ENCODE assay signal across 12 cellular contexts in genomic region chr12:49893753-49894752, GRCh38. TPM values are rescaled to one million over a fixed set of nuclear protein-coding genes. Genes with fewer than 3 reads are reported as not detected.
DNase-seq lines count a peak whose midpoint lies in the region; ATAC-seq and TF ChIP-seq lines count a peak whose summit lies in the region.
"Had no signal": no experiment of that assay in that cellular context is flagged by ENCODE, and none has a peak within 500 bp of the region (broad histone marks: within the 10 kb centered on the region; RNA-seq: fewer than 3 reads in every experiment).

No MANE protein-coding gene starts in this region.

- H3K9ac ChIP-seq in trophoblast cell (ENCODE audit: low read length) = no peak overlapping the region

- H3K4me3 Mint-ChIP-seq in WTC11 = no peak overlapping the region

- DNase-seq in SIG-M5 treated with dmso at 0.1 percent for 504 hours (lab: John Stamatoyannopoulos, UW; ENCODE audit: unreplicated experiment) = peak; percentile 49
- DNase-seq in SIG-M5 (lab: John Stamatoyannopoulos, UW) = no peak
- no peak for DNase-seq in WTC11 (ENCODE audit: low spot score)
- DNase-seq in foreskin melanocyte = peak; percentile 46
- DNase-seq in suprapubic skin (ENCODE audit: low spot score in 2 of 2) = no peak
- DNase-seq in activated CD4-positive, alpha-beta T cell treated with anti-CD3 and anti-CD28 coated beads for 48 hours = no peak
- DNase-seq in NCI-H446 (lab: John Stamatoyannopoulos, UW) = no peak
- no peak for DNase-seq in trophoblast cell
- DNase-seq: HCEC 1CT had no signal

- H3K4me1 ChIP-seq in suprapubic skin (peaks cover 29% of the 10 kb centered on the region), trophoblast cell (ENCODE audit: control insufficient read depth in 1 of 2, insufficient read depth in 2 of 2, low read length in 2 of 2) (no peaks in the 10 kb centered on the region)

- CTCF ChIA-PET in WTC11 (lab: Charles Lee) = interaction anchor here (0.6 to 4.5 kb wide), 8 partner anchors 23 to 176 kb away, joined by 3 to 22 read pairs (median 4); partner anchors contain the start of gene AQP5

- H2BK12ac ChIP-seq in trophoblast cell (ENCODE audit: low read length) = no peak overlapping the region

- no peak overlapping the region for H2AK5ac ChIP-seq in trophoblast cell (ENCODE audit: low read length)

- no peak overlapping the region for H3K4me2 ChIP-seq in trophoblast cell (ENCODE audit: low read length)

- ATAC-seq in WTC11 = peak; percentile 19

- no peak overlapping the region for H4K8ac ChIP-seq in trophoblast cell (ENCODE audit: low read depth, low read length)

- 80% methylated on average over 10 of the region's 10 CpGs for WGBS in suprapubic skin
- no CpG with 5 or more reads among the region's 10 CpGs for WGBS in trophoblast cell (ENCODE audit: extremely low coverage, insufficient coverage, insufficient read length)

- no peaks in the 10 kb centered on the region for H3K27me3 ChIP-seq in suprapubic skin
- H3K27me3 ChIP-seq in trophoblast cell (ENCODE audit: insufficient read depth, low read length) = no peaks in the 10 kb centered on the region

- H3K36me3 Mint-ChIP-seq in WTC11 = no peaks in the 10 kb centered on the region

- no peak overlapping the region for H3K14ac ChIP-seq in trophoblast cell (ENCODE audit: low read length)

- no peak for TF ChIP-seq POLR2A in suprapubic skin (IDR thresholded peaks at IDR 0.05)

- H3K9me3 Mint-ChIP-seq in WTC11 = no peaks in the 10 kb centered on the region

- H3K4ac ChIP-seq in trophoblast cell (ENCODE audit: low read depth, low read length) = no peak overlapping the region

- H3K23ac ChIP-seq in trophoblast cell (ENCODE audit: low read length) = no peak overlapping the region

- H4K91ac ChIP-seq in trophoblast cell (ENCODE audit: low read depth, low read length) = no peak overlapping the region

- TF ChIP-seq EP300 in suprapubic skin (IDR thresholded peaks at IDR 0.05) = no peak

- no peaks in the 10 kb centered on the region for H3K79me1 ChIP-seq in trophoblast cell (ENCODE audit: low read length)

- no peak overlapping the region for H3K18ac ChIP-seq in trophoblast cell (ENCODE audit: low read length)

- no peaks in the 10 kb centered on the region for H3K9me3 ChIP-seq in suprapubic skin
- no peaks in the 10 kb centered on the region for H3K9me3 ChIP-seq in trophoblast cell (ENCODE audit: insufficient read depth, low read depth, low read length)

- H3K27me3 Mint-ChIP-seq in WTC11 (ENCODE audit: low read depth) = peaks cover 7% of the 10 kb centered on the region; the same call in 1 of the 2 replicates

- no peak overlapping the region for H2BK120ac ChIP-seq in trophoblast cell (ENCODE audit: insufficient read depth, low read length, poor library complexity)

- no peak overlapping the region for H2BK5ac ChIP-seq in trophoblast cell (ENCODE audit: low read depth, low read length, poor library complexity)

- no peak overlapping the region for H3K27ac Mint-ChIP-seq in WTC11

- H4K12ac ChIP-seq in trophoblast cell (ENCODE audit: low read depth, low read length) = no peak overlapping the region

- H3K79me2 ChIP-seq in trophoblast cell (ENCODE audit: control insufficient read depth, insufficient read depth, low read length, poor library complexity) = no peaks in the 10 kb centered on the region

- no peak overlapping the region for H3K4me3 ChIP-seq in suprapubic skin
- H3K4me3 ChIP-seq in trophoblast cell (ENCODE audit: low read depth, low read length) = no peak overlapping the region

- peak overlapping the region; percentile 59 for H3K27ac ChIP-seq in suprapubic skin
- H3K27ac ChIP-seq in trophoblast cell (ENCODE audit: low read depth, low read length) = no peak overlapping the region

- TF ChIP-seq CTCF in WTC11 (IDR thresholded peaks at IDR 0.05) (no peak), suprapubic skin (IDR thresholded peaks at IDR 0.05) (no peak)

- H3K4me1 Mint-ChIP-seq in WTC11 = peaks cover 12% of the 10 kb centered on the region

- POLR2A ChIA-PET in WTC11 (lab: Charles Lee) = no interaction called here

- H3K36me3 ChIP-seq in suprapubic skin (no peaks in the 10 kb centered on the region), trophoblast cell (ENCODE audit: control insufficient read depth in 1 of 2, insufficient read depth in 2 of 2, low read length in 2 of 2) (no peaks in the 10 kb centered on the region)

- H2AFZ ChIP-seq in trophoblast cell (ENCODE audit: insufficient read depth, low read length, poor library complexity) = no peak overlapping the region

TF ChIP-seq in WTC11, 78 proteins besides CTCF, POLR2A, EP300 and RAD21:
- TF ChIP-seq STAT6 (CRISPR knock-in tag; conservative IDR thresholded peaks at IDR 0.05; ENCODE audit: low read depth) (no peak), ZNF121 (CRISPR knock-in tag; IDR thresholded peaks at IDR 0.05) (peak; percentile 56; the same call in 1 of the 2 replicates), SMAD3 (CRISPR knock-in tag; IDR thresholded peaks at IDR 0.05; ENCODE audit: borderline replicate concordance) (no peak), NFYB (CRISPR knock-in tag; conservative IDR thresholded peaks at IDR 0.05; ENCODE audit: low read depth) (no peak), ZNF512 (CRISPR knock-in tag; IDR thresholded peaks at IDR 0.05; ENCODE audit: borderline replicate concordance) (no peak), ZNF219 (CRISPR knock-in tag; IDR thresholded peaks at IDR 0.05; ENCODE audit: borderline replicate concordance) (no peak), JAZF1 (CRISPR knock-in tag; IDR thresholded peaks at IDR 0.05) (no peak)

RNA-seq across cellular contexts. Expression of gene FAIM2, which starts 9.6 kb away (rescaled TPM):
- total RNA-seq in WTC11 (2021) = 0.18 to 0.30 TPM (median 0.22 TPM) in 3 replicates
- total RNA-seq in suprapubic skin = under 1 TPM in 3 of 4 donors, not detected in 1; 0.38 to 0.65 (median 0.56) TPM
- polyA plus RNA-seq in trophoblast cell (2013) = not detected in 2 replicates
- total RNA-seq: pulmonary artery endothelial cell had no signal

RNA-seq across cellular contexts. Expression of gene BCDIN3D, which starts 51.1 kb away (rescaled TPM):
- total RNA-seq in WTC11 (2021) = 1.6 to 3.2 TPM (median 2.4 TPM) in 3 replicates
- total RNA-seq in suprapubic skin = 1 to 10 TPM; 3.7 to 5.9 (median 4.5) TPM
- polyA plus RNA-seq in trophoblast cell (2013) = 1.9 and 2.1 TPM in 2 replicates

RNA-seq across cellular contexts. Expression of gene AQP2, which starts 56.5 kb away (rescaled TPM):
- not detected in 3 replicates for total RNA-seq in WTC11 (2021)
- under 1 TPM in 1 of 4 donors, not detected in 3; 0.15 TPM for total RNA-seq in suprapubic skin
- not detected in 2 replicates for polyA plus RNA-seq in trophoblast cell (2013)
- total RNA-seq: activated CD8-positive, alpha-beta memory T cell treated with anti-CD3 and anti-CD28 coated beads for 36 hours; cardiac septum; pulmonary artery endothelial cell had no signal

Comparison
In these comparisons a context has a peak if more than half of its experiments do, and no peak if none do; other contexts are left out.
1. DNase-seq: peak in SIG-M5 treated with dmso at 0.1 percent for 504 hours (single experiment) and foreskin melanocyte (single experiment); none in SIG-M5 (single experiment), WTC11 (single experiment), suprapubic skin (0 of 2), activated CD4-positive, alpha-beta T cell treated with anti-CD3 and anti-CD28 coated beads for 48 hours (single experiment), NCI-H446 (0 of 2) and trophoblast cell (0 of 2).